Comparison of ENCODE assay signal across 11 cellular contexts in the genomic region with DNA sequence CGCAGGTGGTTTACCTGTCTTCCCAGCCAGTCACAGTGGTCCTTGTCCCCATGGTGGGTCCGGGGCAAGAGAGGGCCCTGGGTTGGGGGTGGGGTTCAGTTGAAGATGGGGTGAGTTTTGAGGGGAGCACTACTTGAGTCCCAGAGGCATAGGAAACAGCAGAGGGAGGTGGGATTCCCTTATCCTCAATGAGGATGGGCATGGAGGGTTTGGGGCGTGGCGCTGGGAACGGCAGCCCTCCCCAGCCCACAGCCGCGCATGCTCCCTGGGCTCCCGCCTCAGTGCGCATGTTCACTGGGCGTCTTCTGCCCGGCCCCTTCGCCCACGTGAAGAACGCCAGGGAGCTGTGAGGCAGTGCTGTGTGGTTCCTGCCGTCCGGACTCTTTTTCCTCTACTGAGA. TPM values are rescaled to one million over a fixed set of nuclear protein-coding genes. Genes with fewer than 3 reads are reported as not detected.
"Had no signal": no experiment of that assay in that cellular context is flagged by ENCODE, and none has a peak within 500 bp of the region (broad histone marks: within the 10 kb centered on the region; RNA-seq: fewer than 3 reads in every experiment).

A gene with protein sequence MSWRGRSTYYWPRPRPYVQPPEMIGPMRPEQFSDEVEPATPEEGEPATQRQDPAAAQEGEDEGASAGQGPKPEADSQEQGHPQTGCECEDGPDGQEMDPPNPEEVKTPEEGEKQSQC (plus strand): TSS at position 301 of the 400 bp plus-strand sequence. CDS start 1,157 bp downstream, outside the sequence.

RNA-seq across cellular contexts. Expression of the gene that starts here (rescaled TPM):
- total RNA-seq: OCI-LY7, PC-3, PC-9, Peyer's patch, Right ventricle myocardium inferior, Right ventricle myocardium superior, RPMI7951, SJCRH30, SJSA1, T-cell had no signal
- polyA plus RNA-seq: SK-N-SH had no signal
